ENCODE assay signal across 22 cellular contexts in the genomic region with DNA sequence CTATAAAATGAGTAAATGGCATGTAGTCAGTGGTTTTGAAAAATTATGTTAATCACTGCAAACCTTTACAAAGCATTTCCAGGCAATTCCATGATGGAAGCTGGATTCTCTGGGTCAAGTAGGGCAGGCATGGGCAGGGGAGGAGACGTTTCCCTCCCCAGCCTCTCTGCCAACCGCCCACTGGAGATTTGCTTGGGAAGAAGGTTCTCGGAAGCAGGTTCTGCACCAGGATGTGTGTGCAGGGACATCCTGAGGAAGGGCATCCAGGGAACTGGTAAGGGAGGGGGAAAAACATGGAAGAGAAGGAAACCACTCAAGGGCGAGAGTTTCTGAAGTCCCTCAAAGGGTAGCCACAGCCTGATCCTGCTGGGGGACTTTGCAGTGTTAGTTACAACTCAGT.
"Had no signal": no experiment of that assay in that cellular context is flagged by ENCODE, and none has a peak within 500 bp of the region (broad histone marks: within the 10 kb centered on the region; RNA-seq: fewer than 3 reads in every experiment).

No MANE protein-coding gene starts in this region.

- ATAC-seq: K562 had no signal

- H3K4me1 ChIP-seq: SJSA1 had no signal

- H3K36me3 ChIP-seq: SJSA1 had no signal

- DNase-seq: Kasumi-1, MM.1S, NCI-H1048, NCI-H1105, NCI-H1417, NCI-H1436 treated with DMSO at 0.1 percent for 48 hours, NCI-H1694, NCI-H187 treated with DMSO at 0.1 percent for 48 hours, NCI-H2081, NCI-H2107, NCI-H2227 treated with DMSO at 0.1 percent for 48 hours, NCI-H524, NCI-H69, NCI-H774, Right ventricle myocardium superior, RPMI8226, SIG-M5 had no signal

- H3K9me3 ChIP-seq: SJSA1 had no signal

- H3K27ac ChIP-seq: HL-60, KMS-11, SJSA1, SK-N-MC had no signal

- H3K27me3 ChIP-seq: SJSA1 had no signal

- H3K4me3 ChIP-seq: K562, SJSA1, SK-N-MC had no signal
